8 cellular contexts compared by ENCODE assay signal in genomic region chr15:78873796-78874761, GRCh38. TPM values are rescaled to one million over a fixed set of nuclear protein-coding genes. Genes with fewer than 3 reads are reported as not detected.
DNase-seq lines count a peak whose midpoint lies in the region; ATAC-seq and TF ChIP-seq lines count a peak whose summit lies in the region.

No MANE protein-coding gene starts in this region.

- H3K27me3 ChIP-seq in A673 (replicated peaks; ENCODE audit: insufficient read depth, low read depth, low read length, poor library complexity), result no peaks in the 10 kb centered on the region
- no peaks in the 10 kb centered on the region for H3K27me3 ChIP-seq in H7 (ENCODE audit: control insufficient read depth, insufficient read depth, low read length)
- H3K27me3 ChIP-seq in mucosa of rectum (ENCODE audit: control insufficient read depth in 2 of 2, insufficient read depth in 2 of 2, low read length in 2 of 2), result no peaks in the 10 kb centered on the region
- H3K27me3 ChIP-seq in upper lobe of right lung, result no peaks in the 10 kb centered on the region

- BruUV-seq in A673 (replicated peaks; lab: Mats Ljungman, UMichigan), result TSS peak; percentile 46

- H3K4me1 ChIP-seq in A673 (ENCODE audit: insufficient read depth, low read length, poor library complexity, severe bottlenecking) (peaks cover 38% of the 10 kb centered on the region), mucosa of rectum (ENCODE audit: control insufficient read depth in 2 of 2, insufficient read depth in 2 of 2, low read length in 2 of 2) (peaks cover 15 to 22% of the 10 kb centered on the region in 2 donors), upper lobe of right lung (peaks cover 41% of the 10 kb centered on the region)

- ATAC-seq in T-helper 17 cell (no peak), upper lobe of right lung (no peak), HG03520 (IDR thresholded peaks at IDR 0.05; ENCODE audit: unreplicated experiment) (no peak)

- peak; percentile 14 for DNase-seq in A673 (ENCODE audit: low spot score)
- no peak for DNase-seq in H7
- peak in 2 of 3 donors; percentile 26 to 33 for DNase-seq in T-helper 17 cell
- peak; percentile 48 for DNase-seq in dermis blood vessel endothelial cell
- DNase-seq in upper lobe of right lung, result no peak
- DNase-seq in A172 (ENCODE audit: low spot score), result no peak

- TF ChIP-seq CTCF in A673 (conservative IDR thresholded peaks at IDR 0.05; ENCODE audit: low read depth, low read length), result no peak; the same call in 1 of the 2 replicates
- no peak for TF ChIP-seq CTCF in upper lobe of right lung (IDR thresholded peaks at IDR 0.05)

- peak overlapping the region; percentile 100 for H3K27ac Mint-ChIP-seq in T-helper 17 cell

- no peaks in the 10 kb centered on the region for H3K9me3 ChIP-seq in A673 (ENCODE audit: low read depth, low read length, poor library complexity, severe bottlenecking)
- no peaks in the 10 kb centered on the region for H3K9me3 ChIP-seq in T-helper 17 cell (ENCODE audit: control insufficient read depth, low read length, poor library complexity, severe bottlenecking)
- H3K9me3 ChIP-seq in mucosa of rectum (ENCODE audit: control insufficient read depth in 2 of 2, low read length in 2 of 2), result no peaks in the 10 kb centered on the region
- no peaks in the 10 kb centered on the region for H3K9me3 ChIP-seq in upper lobe of right lung

- intact Hi-C loops in A673 (cut with micrococcal nuclease; ENCODE audit: unreplicated experiment) (loop anchor here (5.0 kb wide), 1 partner anchor 1188 kb away; no protein-coding TSS in a partner anchor), upper lobe of right lung (cut with DNase I) (no loop called here)

- H3K36me3 Mint-ChIP-seq in T-helper 17 cell (ENCODE audit: low read depth), result peaks cover 7% of the 10 kb centered on the region

- no peaks in the 10 kb centered on the region for H3K27me3 Mint-ChIP-seq in T-helper 17 cell

- H3K9ac ChIP-seq in mucosa of rectum (ENCODE audit: low read depth in 1 of 2, low read length in 2 of 2), result peak overlapping the region; percentile 100

- CTCF ChIA-PET in A673 (lab: Charles Lee), result interaction anchor here (1.1 kb wide), 1 partner anchor 14 kb away, joined by 4 read pairs; no protein-coding TSS in a partner anchor

- H3K4me3 ChIP-seq in A673 (ENCODE audit: low read depth, low read length, poor library complexity, severe bottlenecking) (peak overlapping the region; percentile 78), H7 (ENCODE audit: insufficient read depth, low read depth, low read length) (peak overlapping the region; percentile 78), mucosa of rectum (ENCODE audit: low read length in 2 of 2) (peak overlapping the region; percentile 98 to 99), upper lobe of right lung (peak overlapping the region; percentile 74)

- H3K27ac ChIP-seq in A673 (ENCODE audit: low read depth, low read length, poor library complexity, severe bottlenecking), result peak overlapping the region; percentile 100
- H3K27ac ChIP-seq in mucosa of rectum (ENCODE audit: low read depth in 2 of 2, low read length in 2 of 2), result peak overlapping the region; percentile 99 to 100
- H3K27ac ChIP-seq in upper lobe of right lung, result peak overlapping the region; percentile 99

- H3K36me3 ChIP-seq in A673 (ENCODE audit: insufficient read depth, low read length, poor library complexity, severe bottlenecking) (no peaks in the 10 kb centered on the region), H7 (replicated peaks; ENCODE audit: control insufficient read depth, insufficient read depth, low read length) (no peaks in the 10 kb centered on the region; the same call in 1 of the 2 replicates), mucosa of rectum (ENCODE audit: control insufficient read depth in 2 of 2, insufficient read depth in 2 of 2, low read length in 2 of 2) (no peaks in the 10 kb centered on the region), upper lobe of right lung (no peaks in the 10 kb centered on the region)

- peak overlapping the region; percentile 100 for H3K4me3 Mint-ChIP-seq in T-helper 17 cell

- peaks cover 47% of the 10 kb centered on the region for H3K4me1 Mint-ChIP-seq in T-helper 17 cell

- POLR2A ChIA-PET in A673 (lab: Charles Lee; ENCODE audit: low non-redundant PET), result interaction anchor here (0.7 kb wide), 2 partner anchors 31 to 831 kb away, joined by 3 to 4 read pairs; no protein-coding TSS in a partner anchor

RNA-seq across cellular contexts. Expression of gene MORF4L1, which starts 1.4 kb away (rescaled TPM):
- total RNA-seq in A673 (2021) (428 and 451 TPM in 2 replicates), T-helper 17 cell (100 to 1,000 TPM; 373 to 376 TPM), dermis blood vessel endothelial cell (410 and 468 TPM in 2 replicates), upper lobe of right lung (261 TPM)
- total RNA-seq in H7 (2014; rRNA removed; shearing (Covaris generic)), result 235 and 339 TPM in 2 replicates
- 261 and 441 TPM in 2 replicates for total RNA-seq in A172 (2014; rRNA removed; shearing (Covaris generic))

Comparison
In these comparisons a context has a peak if more than half of its experiments do, and no peak if none do; other contexts are left out.
1. DNase-seq: peak in A673 (single experiment), T-helper 17 cell (2 of 3) and dermis blood vessel endothelial cell (single experiment); none in H7 (single experiment), upper lobe of right lung (single experiment) and A172 (single experiment).
2. Peak in every context shown above with its lines, with median percentiles within 50 percentile points of each other: H3K27ac ChIP-seq and H3K4me3 ChIP-seq.